Comparison of ENCODE assay signal across 8 cellular contexts in the genomic region with DNA sequence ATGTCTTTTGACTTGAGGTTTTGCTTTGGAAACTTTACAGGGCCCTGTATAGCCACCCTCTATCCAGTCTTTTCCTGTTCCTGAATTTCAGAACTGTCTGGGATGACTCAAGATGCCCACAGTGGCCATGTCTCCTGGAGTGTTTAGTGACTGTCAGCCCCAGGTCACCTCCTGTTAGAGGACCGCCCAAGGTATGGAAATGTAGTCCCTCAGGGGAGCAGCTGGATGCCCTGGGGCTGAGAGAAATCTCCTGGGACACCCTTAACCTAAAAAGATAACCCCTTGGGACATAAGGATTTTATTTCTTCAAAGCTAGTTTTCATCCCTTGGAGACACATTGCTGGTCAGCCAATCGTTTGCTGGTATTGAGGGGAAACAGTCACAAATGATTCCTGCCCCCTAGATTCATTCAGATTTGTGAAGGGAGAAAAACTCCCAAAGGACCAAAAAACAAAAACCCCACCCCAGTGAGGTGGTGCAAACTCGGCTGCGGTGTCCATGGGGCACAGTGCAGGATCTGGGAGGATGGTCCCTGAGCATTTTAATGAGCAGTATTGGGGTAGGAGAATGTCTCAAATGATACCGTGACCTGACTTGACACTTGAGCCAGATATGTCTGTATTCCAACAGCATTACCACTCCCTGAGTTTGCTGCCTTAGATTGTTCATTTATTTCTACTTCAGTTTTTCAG. TPM values are rescaled to one million over a fixed set of nuclear protein-coding genes. Genes with fewer than 3 reads are reported as not detected.
A peak's percentile ranks its signal among the peaks of the same experiment; 100 is the strongest.
DNase-seq lines count a peak whose midpoint lies in the region; ATAC-seq and TF ChIP-seq lines count a peak whose summit lies in the region.

No MANE protein-coding gene starts in this region.

- TF ChIP-seq CTCF in GM12875 (IDR thresholded peaks at IDR 0.05; ENCODE audit: borderline replicate concordance, insufficient read depth, low read depth, low read length) = no peak
- TF ChIP-seq CTCF in RWPE2 (IDR thresholded peaks at IDR 0.05; ENCODE audit: poor library complexity, severe bottlenecking) = no peak
- TF ChIP-seq CTCF in esophagus muscularis mucosa (IDR thresholded peaks at IDR 0.05) = no peak

- peaks cover 21% of the 10 kb centered on the region for H3K4me1 ChIP-seq in RWPE2 (ENCODE audit: insufficient read depth, poor library complexity, severe bottlenecking)
- peaks cover 26 to 60% (median 56%) of the 10 kb centered on the region in 4 donors for H3K4me1 ChIP-seq in esophagus muscularis mucosa

- DNase-seq in RWPE2 (ENCODE audit: low spot score) = no peak
- DNase-seq in esophagus muscularis mucosa (ENCODE audit: extremely low spot score) = no peak
- DNase-seq in skeletal muscle cell (ENCODE audit: low read depth) = no peak
- no peak for DNase-seq in posterior vena cava (ENCODE audit: low spot score)
- DNase-seq in NCI-H1930 (lab: John Stamatoyannopoulos, UW) = no peak

- peak overlapping the region; percentile 86 for H3K4me3 ChIP-seq in GM12875 (ENCODE audit: low read depth, low read length)
- H3K4me3 ChIP-seq in RWPE2 (ENCODE audit: severe bottlenecking) = peak overlapping the region; percentile 94
- H3K4me3 ChIP-seq in esophagus muscularis mucosa = peak overlapping the region; percentile 84 to 99 (median 88)
- peak overlapping the region; percentile 94 for H3K4me3 ChIP-seq in skeletal muscle cell (ENCODE audit: low read depth, low read length)

- TF ChIP-seq POLR2A in esophagus muscularis mucosa (IDR thresholded peaks at IDR 0.05; ENCODE audit: low read depth) = no peak

- intact Hi-C loops in esophagus muscularis mucosa (cut with DNase I) (loop anchor here (10.0 kb wide), 1 partner anchor 160 kb away; a partner anchor contains a TSS), posterior vena cava (cut with DNase I) (no loop called here)

- WGBS in esophagus muscularis mucosa = 78% methylated on average over 5 of the region's 5 CpGs

- no peak for ATAC-seq in RWPE2 (ENCODE audit: low read depth)
- no peak for ATAC-seq in GM21825 (IDR thresholded peaks at IDR 0.05; ENCODE audit: unreplicated experiment)
- no peak for ATAC-seq in HG02852 (IDR thresholded peaks at IDR 0.05; ENCODE audit: unreplicated experiment)

- H3K36me3 ChIP-seq in RWPE2 (ENCODE audit: low read depth) (peaks cover 42% of the 10 kb centered on the region), esophagus muscularis mucosa (peaks cover 0 to 5% (median 0%) of the 10 kb centered on the region in 4 donors)

- no peak for TF ChIP-seq EP300 in esophagus muscularis mucosa (IDR thresholded peaks at IDR 0.05)

- H3K9me3 ChIP-seq in RWPE2 (ENCODE audit: severe bottlenecking) = no peaks in the 10 kb centered on the region
- H3K9me3 ChIP-seq in esophagus muscularis mucosa = no peaks in the 10 kb centered on the region

- no peaks in the 10 kb centered on the region for H3K27me3 ChIP-seq in RWPE2 (ENCODE audit: insufficient read depth, poor library complexity, severe bottlenecking)
- no peaks in the 10 kb centered on the region for H3K27me3 ChIP-seq in esophagus muscularis mucosa

- peak overlapping the region; percentile 64 for H3K27ac ChIP-seq in RWPE2 (ENCODE audit: poor library complexity, severe bottlenecking)
- peak overlapping the region; percentile 89 to 98 (median 94) for H3K27ac ChIP-seq in esophagus muscularis mucosa (replicated peaks in 1 of 4)

RNA-seq across cellular contexts. Expression of a gene that starts 1.7 kb away (rescaled TPM):
- 1 to 10 TPM; 6.1 to 9.1 (median 7.4) TPM for total RNA-seq in esophagus muscularis mucosa
- 10 to 100 TPM; 11.7 to 13.9 TPM for total RNA-seq in posterior vena cava
